In the genomic region with DNA sequence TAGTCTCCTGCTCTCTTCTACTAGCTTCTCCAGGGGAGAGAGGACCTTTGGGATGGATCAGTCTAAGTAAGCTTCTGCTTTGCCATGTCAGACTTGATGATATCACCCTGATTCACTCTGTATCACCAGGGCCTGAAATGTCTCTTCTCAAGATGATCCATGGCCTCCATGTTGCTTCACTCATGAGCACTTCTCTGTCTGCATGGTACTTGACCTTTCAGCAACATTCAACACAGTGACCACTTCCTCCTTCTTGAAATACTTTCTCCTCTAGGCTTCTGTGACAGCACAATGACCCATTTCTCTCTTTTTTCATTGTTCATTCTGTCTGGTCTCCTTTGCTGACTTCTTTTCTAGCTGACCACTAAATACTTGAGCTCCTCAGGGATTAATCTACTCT, we compare ENCODE assay signal across 12 cellular contexts. TPM values are rescaled to one million over a fixed set of nuclear protein-coding genes. Genes with fewer than 3 reads are reported as not detected.
DNase-seq lines count a peak whose midpoint lies in the region; ATAC-seq and TF ChIP-seq lines count a peak whose summit lies in the region.
"Had no signal": no experiment of that assay in that cellular context is flagged by ENCODE, and none has a peak within 500 bp of the region (broad histone marks: within the 10 kb centered on the region; RNA-seq: fewer than 3 reads in every experiment).

No MANE protein-coding gene starts in this region.

- 0 out of 2 replicates have a peak overlapping the region, but pooled peaks have one; percentile 25 for H3K4me2 ChIP-seq in GM23338

- TF ChIP-seq CTCF in GM23338 (conservative IDR thresholded peaks at IDR 0.05; ENCODE audit: low read depth in 2 of 2) (no peak), RWPE2 (IDR thresholded peaks at IDR 0.05; ENCODE audit: poor library complexity, severe bottlenecking) (no peak), fibroblast of mammary gland (conservative IDR thresholded peaks at IDR 0.05; ENCODE audit: control insufficient read depth, insufficient read depth, low read depth, low read length) (no peak)

- H3K36me3 ChIP-seq in GM23338 (ENCODE audit: insufficient read depth), result no peaks in the 10 kb centered on the region
- H3K36me3 ChIP-seq in RWPE2 (ENCODE audit: low read depth), result no peaks in the 10 kb centered on the region

- no peak for ATAC-seq in GM23338
- ATAC-seq in RWPE2 (ENCODE audit: low read depth), result peak; percentile 41; the same call in 1 of the 3 replicates
- ATAC-seq in HG02981 (IDR thresholded peaks at IDR 0.05; ENCODE audit: unreplicated experiment), result no peak
- ATAC-seq: left lobe of liver had no signal

- H3K79me2 ChIP-seq in GM23338 (replicated peaks; ENCODE audit: insufficient read depth), result no peaks in the 10 kb centered on the region
- H3K79me2 ChIP-seq: parathyroid adenoma had no signal

- no peaks in the 10 kb centered on the region for H3K9me3 Mint-ChIP-seq in GM23338
- no peaks in the 10 kb centered on the region for H3K9me3 Mint-ChIP-seq in activated naive CD4-positive, alpha-beta T cell treated with anti-CD3 and anti-CD28 coated beads, Interleukin-2, amount 10 ng/mL, durations not matched to agents 7 days and 5 days

- H3K9me3 ChIP-seq in RWPE2 (ENCODE audit: severe bottlenecking), result no peaks in the 10 kb centered on the region

- H3K27ac Mint-ChIP-seq in GM23338, result no peak overlapping the region
- no peak overlapping the region for H3K27ac Mint-ChIP-seq in activated naive CD4-positive, alpha-beta T cell treated with anti-CD3 and anti-CD28 coated beads, Interleukin-2, amount 10 ng/mL, durations not matched to agents 7 days and 5 days

- CTCF ChIA-PET in activated naive CD4-positive, alpha-beta T cell treated with anti-CD3 and anti-CD28 coated beads, Interleukin-2, amount 10 ng/mL, durations not matched to agents 7 days and 5 days (lab: Charles Lee), result no interaction called here

- H3K4me1 ChIP-seq in GM23338 (ENCODE audit: insufficient read depth) (peaks cover 26% of the 10 kb centered on the region), RWPE2 (ENCODE audit: insufficient read depth, poor library complexity, severe bottlenecking) (peaks cover 3% of the 10 kb centered on the region)
- H3K4me1 ChIP-seq: parathyroid adenoma had no signal

- no peak for TF ChIP-seq POLR2A in erythroblast (IDR thresholded peaks at IDR 0.05; ENCODE audit: low read length)

- no peak overlapping the region for H2AFZ ChIP-seq in GM23338
- H2AFZ ChIP-seq: parathyroid adenoma had no signal

- DNase-seq in A172 (ENCODE audit: low spot score), result peak; percentile 53
- no peak for DNase-seq in GM23338 (ENCODE audit: low spot score)
- no peak for DNase-seq in RWPE2 (ENCODE audit: low spot score)
- peak; percentile 97 for DNase-seq in fibroblast of mammary gland (ENCODE audit: low read depth)
- no peak for DNase-seq in erythroblast (lab: John Stamatoyannopoulos, UW)
- no peak for DNase-seq in activated naive CD4-positive, alpha-beta T cell treated with anti-CD3 and anti-CD28 coated beads, Interleukin-2, amount 10 ng/mL, durations not matched to agents 7 days and 5 days
- no peak for DNase-seq in globus pallidus (ENCODE audit: low spot score)
- DNase-seq: activated CD4-positive, alpha-beta T cell treated with anti-CD3 and anti-CD28 coated beads, Interleukin-2, amount 50 U/mL, for 1 hour had no signal

- H3K9me2 ChIP-seq in GM23338 (ENCODE audit: insufficient read depth), result peaks cover 10% of the 10 kb centered on the region; the same call in 1 of the 2 replicates

- no peaks in the 10 kb centered on the region for H4K20me1 ChIP-seq in GM23338 (replicated peaks; ENCODE audit: insufficient read depth)

- peaks cover 8% of the 10 kb centered on the region; the same call in 1 of the 3 replicates for H3K4me1 Mint-ChIP-seq in GM23338
- H3K4me1 Mint-ChIP-seq in activated naive CD4-positive, alpha-beta T cell treated with anti-CD3 and anti-CD28 coated beads, Interleukin-2, amount 10 ng/mL, durations not matched to agents 7 days and 5 days, result no peaks in the 10 kb centered on the region

- no peak overlapping the region for H3K4me3 Mint-ChIP-seq in GM23338
- H3K4me3 Mint-ChIP-seq in activated naive CD4-positive, alpha-beta T cell treated with anti-CD3 and anti-CD28 coated beads, Interleukin-2, amount 10 ng/mL, durations not matched to agents 7 days and 5 days, result no peak overlapping the region

- no peak overlapping the region for H3K4me3 ChIP-seq in GM23338
- no peak overlapping the region for H3K4me3 ChIP-seq in RWPE2 (ENCODE audit: severe bottlenecking)
- no peak overlapping the region for H3K4me3 ChIP-seq in fibroblast of mammary gland (ENCODE audit: control insufficient read depth, low read depth, low read length)

- no peaks in the 10 kb centered on the region for H3F3A ChIP-seq in GM23338 (replicated peaks; ENCODE audit: low read depth)

- no peaks in the 10 kb centered on the region for H3K27me3 Mint-ChIP-seq in GM23338 (ENCODE audit: insufficient read depth, low read depth, poor library complexity)
- no peaks in the 10 kb centered on the region for H3K27me3 Mint-ChIP-seq in activated naive CD4-positive, alpha-beta T cell treated with anti-CD3 and anti-CD28 coated beads, Interleukin-2, amount 10 ng/mL, durations not matched to agents 7 days and 5 days

- H3K27ac ChIP-seq in GM23338 (ENCODE audit: low read depth) (no peak overlapping the region), RWPE2 (ENCODE audit: poor library complexity, severe bottlenecking) (no peak overlapping the region)
- H3K27ac ChIP-seq: C4-2B, parathyroid adenoma had no signal

- no peaks in the 10 kb centered on the region for H3K36me3 Mint-ChIP-seq in GM23338 (ENCODE audit: low read depth)
- no peaks in the 10 kb centered on the region for H3K36me3 Mint-ChIP-seq in activated naive CD4-positive, alpha-beta T cell treated with anti-CD3 and anti-CD28 coated beads, Interleukin-2, amount 10 ng/mL, durations not matched to agents 7 days and 5 days

- H3K27me3 ChIP-seq in GM23338 (ENCODE audit: insufficient read depth) (no peaks in the 10 kb centered on the region), RWPE2 (ENCODE audit: insufficient read depth, poor library complexity, severe bottlenecking) (no peaks in the 10 kb centered on the region)

TF ChIP-seq in GM23338, 12 proteins besides CTCF, POLR2A, EP300 and RAD21:
- TF ChIP-seq EZH2phosphoT487 (IDR thresholded peaks at IDR 0.05; ENCODE audit: unreplicated experiment) (no peak), POLR2AphosphoS5 (IDR thresholded peaks at IDR 0.05; ENCODE audit: low read depth) (no peak)

RNA-seq across cellular contexts. Expression of a gene that starts 35.3 kb away (rescaled TPM):
- total RNA-seq in A172 (2014; rRNA removed; shearing (Covaris generic)), result 1.7 and 2.8 TPM in 2 replicates
- total RNA-seq in GM23338 (2014; rRNA removed; shearing (Covaris generic)), result 0.28 TPM in 1 of 2 replicates, not detected in the other
- 0.92 and 1.1 TPM in 2 replicates for polyA plus RNA-seq in GM23338 (2016; fragmentation: Nextera tagmentation; extraction: Ambion mirVana)

Comparison
In these comparisons a context has a peak if more than half of its experiments do, and no peak if none do; other contexts are left out.
1. DNase-seq: peak in A172 (single experiment) and fibroblast of mammary gland (single experiment); none in GM23338 (single experiment), RWPE2 (single experiment), erythroblast (0 of 2), activated naive CD4-positive, alpha-beta T cell treated with anti-CD3 and anti-CD28 coated beads, Interleukin-2, amount 10 ng/mL, durations not matched to agents 7 days and 5 days (single experiment) and globus pallidus (single experiment).